11 cellular contexts compared by ENCODE assay signal in genomic region chr3:172218350-172219323, GRCh38.
DNase-seq lines count a peak whose midpoint lies in the region; TF ChIP-seq lines count a peak whose summit lies in the region.
"Had no signal": no experiment of that assay in that cellular context is flagged by ENCODE, and none has a peak within 500 bp of the region (broad histone marks: within the 10 kb centered on the region; RNA-seq: fewer than 3 reads in every experiment).

No MANE protein-coding gene starts in this region.

- H3F3A ChIP-seq in smooth muscle cell (ENCODE audit: low read depth) = peaks cover 27% of the 10 kb centered on the region

- H3K27me3 ChIP-seq in endodermal cell (ENCODE audit: control insufficient read depth, insufficient read depth, low read length, poor library complexity, severe bottlenecking) (no peaks in the 10 kb centered on the region), smooth muscle cell (ENCODE audit: low read depth) (no peaks in the 10 kb centered on the region)

- DNase-seq in NCI-H510A treated with DMSO at 0.1 percent for 48 hours (lab: John Stamatoyannopoulos, UW) = peak; percentile 34
- DNase-seq in NCI-H510A (lab: John Stamatoyannopoulos, UW) = no peak
- no peak for DNase-seq in endodermal cell
- DNase-seq in smooth muscle cell (lab: John Stamatoyannopoulos, UW; ENCODE audit: unreplicated experiment) = no peak
- no peak for DNase-seq in dedifferentiated amniotic fluid mesenchymal stem cell (ENCODE audit: extremely low spot score)
- DNase-seq in NCI-H146 treated with DMSO at 0.1 percent for 48 hours (lab: John Stamatoyannopoulos, UW; ENCODE audit: unreplicated experiment) = no peak
- no peak for DNase-seq in activated gamma-delta T cell (lab: John Stamatoyannopoulos, UW)
- DNase-seq: GF-D8; stimulated activated CD4-positive, alpha-beta T cell treated with anti-CD3 and anti-CD28 coated beads, Interleukin-12 subunit alpha, Interleukin-12 subunit beta, amount 100 ng/mL, for 4 hours; T1000 had no signal

- peak overlapping the region; percentile 31 for H3K4me2 ChIP-seq in smooth muscle cell

- H3K4me3 ChIP-seq in endodermal cell (ENCODE audit: low read length) (no peak overlapping the region), smooth muscle cell (no peak overlapping the region)

- H3K9me3 ChIP-seq in endodermal cell (ENCODE audit: control insufficient read depth, low read length) (no peaks in the 10 kb centered on the region), smooth muscle cell (replicated peaks; ENCODE audit: low read depth) (no peaks in the 10 kb centered on the region)

- peaks cover 14% of the 10 kb centered on the region for H3K4me1 ChIP-seq in endodermal cell (ENCODE audit: control insufficient read depth, insufficient read depth, low read length)
- peaks cover 28% of the 10 kb centered on the region for H3K4me1 ChIP-seq in smooth muscle cell (ENCODE audit: low read depth)

- peaks cover 100% of the 10 kb centered on the region for H4K20me1 ChIP-seq in smooth muscle cell (ENCODE audit: low read depth)

- no peak overlapping the region for H3K9ac ChIP-seq in endodermal cell (ENCODE audit: extremely low read depth, low read length, poor library complexity, severe bottlenecking)
- H3K9ac ChIP-seq in smooth muscle cell (ENCODE audit: low read depth) = no peak overlapping the region

- TF ChIP-seq CTCF in endodermal cell (conservative IDR thresholded peaks at IDR 0.05) (no peak), smooth muscle cell (IDR thresholded peaks at IDR 0.05; ENCODE audit: borderline replicate concordance, insufficient read depth, poor library complexity, severe bottlenecking) (no peak)

- WGBS in endodermal cell (ENCODE audit: insufficient coverage in 1 of 2, insufficient read length in 1 of 2), 2 experiments = 86% methylated on average over 2 to 5 of the region's 5 CpGs
- 54% methylated on average over 5 of the region's 5 CpGs for WGBS in smooth muscle cell (ENCODE audit: low lambda C conversion rate)

- H3K4me3 Mint-ChIP-seq in IgD-negative memory B cell (no peak overlapping the region), endodermal cell (no peak overlapping the region)

- H3K36me3 Mint-ChIP-seq in IgD-negative memory B cell (peaks cover 1% of the 10 kb centered on the region), endodermal cell (ENCODE audit: low read depth) (no peaks in the 10 kb centered on the region)

- H2AFZ ChIP-seq in smooth muscle cell (ENCODE audit: low read depth) = no peak overlapping the region

- H3K36me3 ChIP-seq in endodermal cell (ENCODE audit: control insufficient read depth, insufficient read depth, low read length) (no peaks in the 10 kb centered on the region), smooth muscle cell (ENCODE audit: low read depth) (no peaks in the 10 kb centered on the region)

- peaks cover 100% of the 10 kb centered on the region for H3K79me2 ChIP-seq in smooth muscle cell (ENCODE audit: low read depth)

- H3K27me3 Mint-ChIP-seq in IgD-negative memory B cell (no peaks in the 10 kb centered on the region), endodermal cell (ENCODE audit: insufficient read depth) (no peaks in the 10 kb centered on the region)

- H3K4me1 Mint-ChIP-seq in IgD-negative memory B cell = peaks cover 0 to 14% (median 2%) of the 10 kb centered on the region in 3 donors
- peaks cover 76% of the 10 kb centered on the region for H3K4me1 Mint-ChIP-seq in endodermal cell

- H3K27ac ChIP-seq in endodermal cell (ENCODE audit: low read depth, low read length) = peak overlapping the region; percentile 10
- H3K27ac ChIP-seq in smooth muscle cell (ENCODE audit: low read depth) = peak overlapping the region; percentile 73

- H3K27ac Mint-ChIP-seq in IgD-negative memory B cell (peak overlapping the region in 2 of 3 donors; percentile 21 to 33), endodermal cell (peak overlapping the region; percentile 4)

- H3K9me3 Mint-ChIP-seq in IgD-negative memory B cell (no peaks in the 10 kb centered on the region), endodermal cell (no peaks in the 10 kb centered on the region)
